15 cellular contexts compared by ENCODE assay signal in genomic region chr18:10020176-10020575, GRCh38.
DNase-seq lines count a peak whose midpoint lies in the region; ATAC-seq and TF ChIP-seq lines count a peak whose summit lies in the region.
"Had no signal": no experiment of that assay in that cellular context is flagged by ENCODE, and none has a peak within 500 bp of the region (broad histone marks: within the 10 kb centered on the region; RNA-seq: fewer than 3 reads in every experiment).

No MANE protein-coding gene starts in this region.

- peaks cover 4% of the 10 kb centered on the region for H3K9me3 Mint-ChIP-seq in endodermal cell
- no peaks in the 10 kb centered on the region for H3K9me3 Mint-ChIP-seq in stimulated activated memory B cell treated with anti-CD40 and anti-IgM and Interleukin-4, amounts not matched to agents 10 μg/mL and 1 μg/mL and 100 μg/mL, for 72 hours
- H3K9me3 Mint-ChIP-seq: effector memory CD8-positive, alpha-beta T cell had no signal

- no peak overlapping the region for H3K27ac Mint-ChIP-seq in endodermal cell
- H3K27ac Mint-ChIP-seq in stimulated activated memory B cell treated with anti-CD40 and anti-IgM and Interleukin-4, amounts not matched to agents 10 μg/mL and 1 μg/mL and 100 μg/mL, for 72 hours: no peak overlapping the region
- H3K27ac Mint-ChIP-seq: effector memory CD8-positive, alpha-beta T cell; WTC11 had no signal

- H3K9me3 ChIP-seq in right atrium auricular region (no peaks in the 10 kb centered on the region), heart right ventricle (peaks cover 0 to 4% (median 0%) of the 10 kb centered on the region in 11 donors), endodermal cell (ENCODE audit: control insufficient read depth, low read length) (peaks cover 6% of the 10 kb centered on the region), Peyer's patch (no peaks in the 10 kb centered on the region), MM.1S (replicated peaks; ENCODE audit: insufficient read depth, low read length) (no peaks in the 10 kb centered on the region)
- H3K9me3 ChIP-seq: psoas muscle had no signal

- no peak for TF ChIP-seq CTCF in right atrium auricular region (IDR thresholded peaks at IDR 0.05)
- TF ChIP-seq CTCF in heart right ventricle (IDR thresholded peaks at IDR 0.05): no peak
- TF ChIP-seq CTCF in endodermal cell (conservative IDR thresholded peaks at IDR 0.05): no peak
- TF ChIP-seq CTCF in Peyer's patch (IDR thresholded peaks at IDR 0.05): no peak
- TF ChIP-seq CTCF in MM.1S (IDR thresholded peaks at IDR 0.05; ENCODE audit: low read length): no peak

- WGBS in heart right ventricle, 2 donors: 75 to 83% methylated on average over 6 of the region's 6 CpGs
- WGBS in endodermal cell (ENCODE audit: insufficient coverage in 1 of 2, insufficient read length in 1 of 2), 2 experiments: 83 to 88% methylated on average over 3 to 6 of the region's 6 CpGs

- H3K4me2 ChIP-seq in MM.1S (ENCODE audit: low read depth, low read length): no peak overlapping the region

- no peaks in the 10 kb centered on the region for H3K36me3 ChIP-seq in right atrium auricular region
- H3K36me3 ChIP-seq in heart right ventricle: no peaks in the 10 kb centered on the region
- no peaks in the 10 kb centered on the region for H3K36me3 ChIP-seq in endodermal cell (ENCODE audit: control insufficient read depth, insufficient read depth, low read length)
- no peaks in the 10 kb centered on the region for H3K36me3 ChIP-seq in Peyer's patch
- no peaks in the 10 kb centered on the region for H3K36me3 ChIP-seq in MM.1S (replicated peaks; ENCODE audit: insufficient read depth, low read length)

- no peaks in the 10 kb centered on the region for H3K9me2 ChIP-seq in MM.1S (replicated peaks; ENCODE audit: insufficient read depth, low read length)

- H3K27ac ChIP-seq in right atrium auricular region (no peak overlapping the region), heart right ventricle (no peak overlapping the region), endodermal cell (ENCODE audit: low read depth, low read length) (no peak overlapping the region), Peyer's patch (no peak overlapping the region), MM.1S (ENCODE audit: low read length) (no peak overlapping the region)
- H3K27ac ChIP-seq: psoas muscle had no signal

- H3K4me3 ChIP-seq in right atrium auricular region (no peak overlapping the region), heart right ventricle (no peak overlapping the region), endodermal cell (ENCODE audit: low read length) (no peak overlapping the region), Peyer's patch (no peak overlapping the region), MM.1S (ENCODE audit: low read length) (no peak overlapping the region)
- H3K4me3 ChIP-seq: psoas muscle had no signal

- ATAC-seq in heart right ventricle: no peak
- ATAC-seq in stimulated activated memory B cell treated with anti-CD40 and anti-IgM and Interleukin-4, amounts not matched to agents 10 μg/mL and 1 μg/mL and 100 μg/mL, for 72 hours: no peak
- ATAC-seq: effector memory CD8-positive, alpha-beta T cell; psoas muscle; Right ventricle myocardium inferior; WTC11 had no signal

- peaks cover 0 to 16% of the 10 kb centered on the region in 2 donors for H3K4me1 ChIP-seq in right atrium auricular region
- H3K4me1 ChIP-seq in heart right ventricle: peaks cover 0 to 34% (median 17%) of the 10 kb centered on the region in 9 donors
- peaks cover 5% of the 10 kb centered on the region for H3K4me1 ChIP-seq in endodermal cell (ENCODE audit: control insufficient read depth, insufficient read depth, low read length)
- H3K4me1 ChIP-seq in Peyer's patch: peaks cover 0 to 15% (median 0%) of the 10 kb centered on the region in 4 donors
- H3K4me1 ChIP-seq in MM.1S (ENCODE audit: low read length): no peaks in the 10 kb centered on the region

- H3K27me3 ChIP-seq in right atrium auricular region: no peaks in the 10 kb centered on the region
- no peaks in the 10 kb centered on the region for H3K27me3 ChIP-seq in heart right ventricle
- no peaks in the 10 kb centered on the region for H3K27me3 ChIP-seq in endodermal cell (ENCODE audit: control insufficient read depth, insufficient read depth, low read length, poor library complexity, severe bottlenecking)
- no peaks in the 10 kb centered on the region for H3K27me3 ChIP-seq in Peyer's patch
- no peaks in the 10 kb centered on the region for H3K27me3 ChIP-seq in MM.1S (replicated peaks; ENCODE audit: insufficient read depth, low read length)

- H3K79me2 ChIP-seq in MM.1S (ENCODE audit: low read length): no peaks in the 10 kb centered on the region

- no peaks in the 10 kb centered on the region for H4K20me1 ChIP-seq in MM.1S (ENCODE audit: insufficient read depth, low read length)

- H3K9ac ChIP-seq in endodermal cell (ENCODE audit: extremely low read depth, low read length, poor library complexity, severe bottlenecking): no peak overlapping the region
- no peak overlapping the region for H3K9ac ChIP-seq in MM.1S (ENCODE audit: low read length)

- H3K36me3 Mint-ChIP-seq in endodermal cell (ENCODE audit: low read depth): no peaks in the 10 kb centered on the region
- H3K36me3 Mint-ChIP-seq in stimulated activated memory B cell treated with anti-CD40 and anti-IgM and Interleukin-4, amounts not matched to agents 10 μg/mL and 1 μg/mL and 100 μg/mL, for 72 hours: no peaks in the 10 kb centered on the region
- H3K36me3 Mint-ChIP-seq: WTC11 had no signal

- peak; percentile 43 for DNase-seq in right atrium auricular region (ENCODE audit: low spot score)
- DNase-seq in heart right ventricle: no peak
- peak; percentile 97 for DNase-seq in NCI-H2196 treated with DMSO at 0.1 percent for 48 hours (lab: John Stamatoyannopoulos, UW; ENCODE audit: unreplicated experiment)
- peak; percentile 14 for DNase-seq in endodermal cell
- DNase-seq in Peyer's patch: no peak
- no peak for DNase-seq in MM.1S
- DNase-seq in SKM-1 treated with dmso at 0.1 percent for 144 hours (lab: John Stamatoyannopoulos, UW; ENCODE audit: unreplicated experiment): no peak
- DNase-seq: activated T-cell treated with anti-CD3 and anti-CD28 coated beads, Interleukin-2, amount 50 U/mL, for 48 hours; effector memory CD8-positive, alpha-beta T cell; mesendoderm; psoas muscle; substantia nigra had no signal

- no peaks in the 10 kb centered on the region for H3K27me3 Mint-ChIP-seq in endodermal cell (ENCODE audit: insufficient read depth)
- no peaks in the 10 kb centered on the region for H3K27me3 Mint-ChIP-seq in stimulated activated memory B cell treated with anti-CD40 and anti-IgM and Interleukin-4, amounts not matched to agents 10 μg/mL and 1 μg/mL and 100 μg/mL, for 72 hours

- H3K4me1 Mint-ChIP-seq in endodermal cell: peaks cover 14% of the 10 kb centered on the region
- H3K4me1 Mint-ChIP-seq in stimulated activated memory B cell treated with anti-CD40 and anti-IgM and Interleukin-4, amounts not matched to agents 10 μg/mL and 1 μg/mL and 100 μg/mL, for 72 hours: peaks cover 16% of the 10 kb centered on the region

- TF ChIP-seq POLR2A in Peyer's patch (IDR thresholded peaks at IDR 0.05): no peak

- no peak overlapping the region for H2AFZ ChIP-seq in MM.1S (ENCODE audit: low read length)

- intact Hi-C loops in heart right ventricle (cut with DNase I): no loop called here

- H3K4me3 Mint-ChIP-seq in endodermal cell: no peak overlapping the region
- no peak overlapping the region for H3K4me3 Mint-ChIP-seq in stimulated activated memory B cell treated with anti-CD40 and anti-IgM and Interleukin-4, amounts not matched to agents 10 μg/mL and 1 μg/mL and 100 μg/mL, for 72 hours
- H3K4me3 Mint-ChIP-seq: effector memory CD8-positive, alpha-beta T cell; WTC11 had no signal

- H3F3A ChIP-seq in MM.1S (ENCODE audit: insufficient read depth, low read length): no peaks in the 10 kb centered on the region

Comparison
In these comparisons a context has a peak if more than half of its experiments do, and no peak if none do; other contexts are left out.
1. DNase-seq: peak in right atrium auricular region (single experiment), NCI-H2196 treated with DMSO at 0.1 percent for 48 hours (single experiment) and endodermal cell (single experiment); none in heart right ventricle (0 of 2), Peyer's patch (0 of 3), MM.1S (single experiment) and SKM-1 treated with dmso at 0.1 percent for 144 hours (single experiment).